ENCODE assay signal across 19 cellular contexts in genomic region chr2:212943351-212943750, GRCh38.
"Had no signal": no experiment of that assay in that cellular context is flagged by ENCODE, and none has a peak within 500 bp of the region (broad histone marks: within the 10 kb centered on the region; RNA-seq: fewer than 3 reads in every experiment).

No MANE protein-coding gene starts in this region.

- H3K27ac ChIP-seq: esophagus squamous epithelium, right atrium auricular region, sigmoid colon, suprapubic skin, upper lobe of left lung, uterus had no signal

- H3K4me3 Mint-ChIP-seq: dendritic cell treated with granulocyte-macrophage colony-stimulating factor and Interleukin-4, amounts not matched to agents 40 ng/mL and 50 ng/mL, for 4 days; mesothelial cell of epicardium; natural killer cell; neural crest cell had no signal

- DNase-seq: esophagus squamous epithelium; glutamatergic neuron; islet precursor cell; mammary epithelial cell; natural killer cell; posterior cingulate gyrus; sigmoid colon; small intestine; stimulated activated CD4-positive, alpha-beta T cell treated with anti-CD3 and anti-CD28 coated beads, Interleukin-2, amount 100 ng/mL, for 48 hours; stimulated activated naive CD8-positive, alpha-beta T cell treated with anti-CD3 and anti-CD28 coated beads, Interleukin-15, Interleukin-2, amounts not matched to agents 100 U/mL and 50 U/mL, for 24 hours; tibial artery; upper lobe of left lung; uterus had no signal

- H3K9me3 ChIP-seq: esophagus squamous epithelium, gastroesophageal sphincter, right atrium auricular region, sigmoid colon, suprapubic skin, tibial artery, upper lobe of left lung, uterus had no signal

- H3K36me3 Mint-ChIP-seq: mesothelial cell of epicardium had no signal

- H3K9me3 Mint-ChIP-seq: mesothelial cell of epicardium, natural killer cell, neural crest cell had no signal

- H3K27ac Mint-ChIP-seq: dendritic cell treated with granulocyte-macrophage colony-stimulating factor and Interleukin-4, amounts not matched to agents 40 ng/mL and 50 ng/mL, for 4 days; mesothelial cell of epicardium; natural killer cell had no signal

- H3K4me3 ChIP-seq: esophagus squamous epithelium, gastroesophageal sphincter, right atrium auricular region, sigmoid colon, suprapubic skin, tibial artery, upper lobe of left lung, uterus had no signal

- H3K27me3 Mint-ChIP-seq: dendritic cell treated with granulocyte-macrophage colony-stimulating factor and Interleukin-4, amounts not matched to agents 40 ng/mL and 50 ng/mL, for 4 days had no signal

- FAIRE-seq: small intestine had no signal

- H3K27me3 ChIP-seq: esophagus squamous epithelium, gastroesophageal sphincter, right atrium auricular region, sigmoid colon, suprapubic skin, tibial artery, upper lobe of left lung, uterus had no signal

- H3K36me3 ChIP-seq: esophagus squamous epithelium, gastroesophageal sphincter, right atrium auricular region, sigmoid colon, suprapubic skin, tibial artery, upper lobe of left lung, uterus had no signal

- H3K4me1 ChIP-seq: upper lobe of left lung, uterus had no signal
